8 cellular contexts compared by ENCODE assay signal in genomic region chr11:47848636-47849155, GRCh38. TPM values are rescaled to one million over a fixed set of nuclear protein-coding genes. Genes with fewer than 3 reads are reported as not detected.
DNase-seq lines count a peak whose midpoint lies in the region; ATAC-seq and TF ChIP-seq lines count a peak whose summit lies in the region.

No MANE protein-coding gene starts in this region.

- intact Hi-C loops in body of pancreas (cut with DNase I) = no loop called here

- peak in 3 of 7 experiments; percentile 0 to 24 (median 21) for TF ChIP-seq CTCF in body of pancreas (IDR thresholded peaks at IDR 0.05)

- no peaks in the 10 kb centered on the region for H3K36me3 ChIP-seq in body of pancreas (replicated peaks in 1 of 2; ENCODE audit: insufficient read depth in 1 of 2, low read depth in 2 of 2)

- H3K27me3 ChIP-seq in body of pancreas = no peaks in the 10 kb centered on the region

- TF ChIP-seq POLR2A in body of pancreas (IDR thresholded peaks at IDR 0.05) = no peak

- H3K4me1 ChIP-seq in body of pancreas = peaks cover 31% of the 10 kb centered on the region

- WGBS in body of pancreas, 2 donors = 1% methylated on average over 10 to 22 of the region's 22 CpGs

- H3K4me3 ChIP-seq in body of pancreas = peak overlapping the region; percentile 64 to 68

- peak; percentile 28 for ATAC-seq in GM18511 (IDR thresholded peaks at IDR 0.05; ENCODE audit: unreplicated experiment)
- ATAC-seq in HG03095 (IDR thresholded peaks at IDR 0.05; ENCODE audit: unreplicated experiment) = peak; percentile 9
- ATAC-seq in body of pancreas = no peak
- ATAC-seq in left lobe of liver = no peak

- peak overlapping the region; percentile 90 to 92 (median 90) for H3K27ac ChIP-seq in body of pancreas

- no peaks in the 10 kb centered on the region for H3K9me3 ChIP-seq in body of pancreas

- DNase-seq in body of pancreas = no peak
- peak; percentile 47 for DNase-seq in midbrain (lab: John Stamatoyannopoulos, UW)
- no peak for DNase-seq in amniotic stem cell (lab: John Stamatoyannopoulos, UW)
- DNase-seq in RKO (ENCODE audit: low spot score) = no peak
- DNase-seq in left lobe of liver (ENCODE audit: low spot score) = no peak
- DNase-seq in NCI-H1417 (lab: John Stamatoyannopoulos, UW) = no peak

RNA-seq across cellular contexts. Expression of gene NUP160, which starts 0.5 kb away (rescaled TPM):
- 10 to 100 TPM; 13.8 to 15.3 TPM for total RNA-seq in body of pancreas
- 12.6 TPM for total RNA-seq in left lobe of liver

Comparison
In these comparisons a context has a peak if more than half of its experiments do, and no peak if none do; other contexts are left out.
1. ATAC-seq: peak in GM18511 (single experiment) and HG03095 (single experiment); none in body of pancreas (single experiment) and left lobe of liver (single experiment).